Comparison of ENCODE assay signal across 7 cellular contexts in genomic region chr19:49891393-49891792, GRCh38. TPM values are rescaled to one million over a fixed set of nuclear protein-coding genes. Genes with fewer than 3 reads are reported as not detected.
DNase-seq lines count a peak whose midpoint lies in the region; ATAC-seq lines count a peak whose summit lies in the region.
"Had no signal": no experiment of that assay in that cellular context is flagged by ENCODE, and none has a peak within 500 bp of the region (broad histone marks: within the 10 kb centered on the region; RNA-seq: fewer than 3 reads in every experiment).

No MANE protein-coding gene starts in this region.

- H3K27me3 Mint-ChIP-seq in activated CD4-positive, alpha-beta T cell treated with anti-CD3 and anti-CD28 coated beads for 36 hours, result no peaks in the 10 kb centered on the region
- H3K27me3 Mint-ChIP-seq in naive B cell, result no peaks in the 10 kb centered on the region

- H3K9me3 Mint-ChIP-seq in activated CD4-positive, alpha-beta T cell treated with anti-CD3 and anti-CD28 coated beads for 36 hours (ENCODE audit: low read depth), result no peaks in the 10 kb centered on the region
- no peaks in the 10 kb centered on the region for H3K9me3 Mint-ChIP-seq in naive B cell

- no peak for DNase-seq in activated CD4-positive, alpha-beta T cell treated with anti-CD3 and anti-CD28 coated beads for 36 hours
- DNase-seq in activated CD4-positive, alpha-beta T cell treated with anti-CD3 and anti-CD28 coated beads, Interleukin-2, amount 50 U/mL, for 1 hour, result no peak
- no peak for DNase-seq in naive B cell
- DNase-seq in DMS 273 (lab: John Stamatoyannopoulos, UW; ENCODE audit: unreplicated experiment), result no peak
- DNase-seq: aorta, NCI-H1092 treated with DMSO at 0.1 percent for 48 hours, NCI-H345 had no signal

- intact Hi-C loops in activated CD4-positive, alpha-beta T cell treated with anti-CD3 and anti-CD28 coated beads for 36 hours (cut with DNase I, micrococcal nuclease), result loop anchor here in 1 of 2 experiments (5.0 kb wide), 1 partner anchor 36 kb away; the partner anchor contains the start of genes ATF5 and NUP62

- CTCF ChIA-PET in activated CD4-positive, alpha-beta T cell treated with anti-CD3 and anti-CD28 coated beads for 36 hours (lab: Charles Lee), result interaction anchor here (1.5 kb wide), 1 partner anchor 15 kb away, joined by 4 read pairs; the partner anchor contains the start of genes AKT1S1 and TBC1D17

- H3K4me1 Mint-ChIP-seq in activated CD4-positive, alpha-beta T cell treated with anti-CD3 and anti-CD28 coated beads for 36 hours, result peaks cover 31% of the 10 kb centered on the region
- peaks cover 19 to 47% (median 45%) of the 10 kb centered on the region in 3 donors for H3K4me1 Mint-ChIP-seq in naive B cell

- POLR2A ChIA-PET in activated CD4-positive, alpha-beta T cell treated with anti-CD3 and anti-CD28 coated beads for 36 hours (lab: Charles Lee), result interaction anchor here (1.3 kb wide), 1 partner anchor 39 kb away, joined by 3 read pairs; no protein-coding TSS in a partner anchor

- ATAC-seq in activated CD4-positive, alpha-beta T cell treated with anti-CD3 and anti-CD28 coated beads for 36 hours, result no peak
- no peak for ATAC-seq in naive B cell (ENCODE audit: low read depth in 2 of 2)

- H3K36me3 Mint-ChIP-seq in activated CD4-positive, alpha-beta T cell treated with anti-CD3 and anti-CD28 coated beads for 36 hours (ENCODE audit: low read depth), result peaks cover 13% of the 10 kb centered on the region
- no peaks in the 10 kb centered on the region for H3K36me3 Mint-ChIP-seq in naive B cell

- peak overlapping the region; percentile 8 for H3K4me3 Mint-ChIP-seq in activated CD4-positive, alpha-beta T cell treated with anti-CD3 and anti-CD28 coated beads for 36 hours
- H3K4me3 Mint-ChIP-seq in naive B cell, result peak overlapping the region in 6 of 8 donors; percentile 3 to 83 (median 49)

- no peak overlapping the region for H3K27ac Mint-ChIP-seq in activated CD4-positive, alpha-beta T cell treated with anti-CD3 and anti-CD28 coated beads for 36 hours
- H3K27ac Mint-ChIP-seq in naive B cell, result peak overlapping the region in 3 of 6 donors; percentile 42 to 85 (median 67)

RNA-seq across cellular contexts. Expression of gene IL4I1, which starts 5.3 kb away (rescaled TPM):
- 10 to 100 TPM; 21.2 to 22.2 TPM for total RNA-seq in activated CD4-positive, alpha-beta T cell treated with anti-CD3 and anti-CD28 coated beads for 36 hours
- 1 to 10 TPM in 1 of 6 donors, under 1 TPM in 1, not detected in 4; 0.66 to 1.2 TPM for polyA plus RNA-seq in naive B cell (ENCODE audit: low read depth in 6 of 6)

RNA-seq across cellular contexts. Expression of gene TBC1D17, which starts 13.9 kb away (rescaled TPM):
- 10 to 100 TPM; 29.1 to 29.6 TPM for total RNA-seq in activated CD4-positive, alpha-beta T cell treated with anti-CD3 and anti-CD28 coated beads for 36 hours
- 10 to 100 TPM; 10.5 to 20.6 (median 12.3) TPM for polyA plus RNA-seq in naive B cell (ENCODE audit: low read depth in 6 of 6)

RNA-seq across cellular contexts. Expression of gene AKT1S1, which starts 14.2 kb away (rescaled TPM):
- total RNA-seq in activated CD4-positive, alpha-beta T cell treated with anti-CD3 and anti-CD28 coated beads for 36 hours, result 10 to 100 TPM; 16.1 to 20.3 TPM
- 1 to 10 TPM; 1.5 to 6.0 (median 3.2) TPM for polyA plus RNA-seq in naive B cell (ENCODE audit: low read depth in 6 of 6)

RNA-seq across cellular contexts. Expression of gene PNKP, which starts 24.0 kb away (rescaled TPM):
- 10 to 100 TPM; 59.5 to 65.7 TPM for total RNA-seq in activated CD4-positive, alpha-beta T cell treated with anti-CD3 and anti-CD28 coated beads for 36 hours
- 10 to 100 TPM; 39.4 to 64.9 (median 49.8) TPM for polyA plus RNA-seq in naive B cell (ENCODE audit: low read depth in 6 of 6)

RNA-seq across cellular contexts. Expression of gene ATF5, which starts 37.6 kb away (rescaled TPM):
- 10 to 100 TPM; 12.5 to 14.1 TPM for total RNA-seq in activated CD4-positive, alpha-beta T cell treated with anti-CD3 and anti-CD28 coated beads for 36 hours
- under 1 TPM in 5 of 6 donors, not detected in 1; 0.49 to 0.99 (median 0.71) TPM for polyA plus RNA-seq in naive B cell (ENCODE audit: low read depth in 6 of 6)
